In the genomic region with DNA sequence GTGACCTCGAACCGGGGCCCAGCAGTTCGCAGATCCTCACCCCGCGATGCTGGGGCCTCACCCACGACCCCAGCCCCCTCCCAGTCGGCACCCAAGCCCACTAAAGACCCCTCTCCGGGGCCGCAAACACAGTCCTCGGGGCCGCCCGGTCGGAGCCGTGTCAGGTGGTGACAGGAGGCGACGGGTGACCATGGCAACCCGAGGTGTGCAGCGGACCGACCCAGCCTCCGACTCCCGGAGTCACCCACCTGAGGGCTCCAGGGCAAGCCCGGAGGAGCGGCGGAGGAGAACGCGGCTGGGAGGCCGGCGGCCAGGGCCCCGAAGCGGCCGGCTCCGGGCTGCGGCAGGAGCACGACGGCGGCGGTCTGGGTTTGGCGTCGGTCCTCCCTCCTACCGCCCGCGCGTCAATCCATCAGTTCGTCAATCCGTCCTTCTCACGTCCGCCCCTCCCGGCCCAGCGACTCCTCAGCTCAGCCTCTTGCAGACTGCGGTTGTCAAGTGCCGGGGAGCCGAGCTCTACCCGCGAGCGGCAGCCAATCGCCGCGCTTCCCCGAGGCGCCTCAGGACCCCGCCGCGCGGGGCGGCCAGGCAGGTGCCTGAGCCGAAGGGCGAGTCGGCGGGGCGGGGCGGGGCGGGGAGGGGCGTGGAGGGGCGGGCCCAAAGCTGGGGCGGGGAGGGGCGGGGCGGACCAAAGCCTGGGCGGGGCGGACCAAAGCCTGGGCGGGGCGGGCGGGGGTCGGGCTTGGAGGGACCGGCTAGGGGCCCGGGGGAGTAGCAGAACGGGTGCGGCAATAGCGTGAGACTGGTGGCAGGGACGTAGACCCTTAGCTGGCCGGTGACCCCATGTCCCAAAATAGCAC, we compare ENCODE assay signal across 1 cellular context.
A peak's percentile ranks its signal among the peaks of the same experiment; 100 is the strongest.
TF ChIP-seq lines count a peak whose summit lies in the region.

A gene (minus strand): TSS at position 489 of the 860 bp plus-strand sequence. CDS start 18,590 bp downstream, outside the sequence.

TF ChIP-seq in HepG2, 621 proteins besides CTCF, POLR2A, EP300 and RAD21 (continued from another document and continues in another):
- TF ChIP-seq, protein P1, sequence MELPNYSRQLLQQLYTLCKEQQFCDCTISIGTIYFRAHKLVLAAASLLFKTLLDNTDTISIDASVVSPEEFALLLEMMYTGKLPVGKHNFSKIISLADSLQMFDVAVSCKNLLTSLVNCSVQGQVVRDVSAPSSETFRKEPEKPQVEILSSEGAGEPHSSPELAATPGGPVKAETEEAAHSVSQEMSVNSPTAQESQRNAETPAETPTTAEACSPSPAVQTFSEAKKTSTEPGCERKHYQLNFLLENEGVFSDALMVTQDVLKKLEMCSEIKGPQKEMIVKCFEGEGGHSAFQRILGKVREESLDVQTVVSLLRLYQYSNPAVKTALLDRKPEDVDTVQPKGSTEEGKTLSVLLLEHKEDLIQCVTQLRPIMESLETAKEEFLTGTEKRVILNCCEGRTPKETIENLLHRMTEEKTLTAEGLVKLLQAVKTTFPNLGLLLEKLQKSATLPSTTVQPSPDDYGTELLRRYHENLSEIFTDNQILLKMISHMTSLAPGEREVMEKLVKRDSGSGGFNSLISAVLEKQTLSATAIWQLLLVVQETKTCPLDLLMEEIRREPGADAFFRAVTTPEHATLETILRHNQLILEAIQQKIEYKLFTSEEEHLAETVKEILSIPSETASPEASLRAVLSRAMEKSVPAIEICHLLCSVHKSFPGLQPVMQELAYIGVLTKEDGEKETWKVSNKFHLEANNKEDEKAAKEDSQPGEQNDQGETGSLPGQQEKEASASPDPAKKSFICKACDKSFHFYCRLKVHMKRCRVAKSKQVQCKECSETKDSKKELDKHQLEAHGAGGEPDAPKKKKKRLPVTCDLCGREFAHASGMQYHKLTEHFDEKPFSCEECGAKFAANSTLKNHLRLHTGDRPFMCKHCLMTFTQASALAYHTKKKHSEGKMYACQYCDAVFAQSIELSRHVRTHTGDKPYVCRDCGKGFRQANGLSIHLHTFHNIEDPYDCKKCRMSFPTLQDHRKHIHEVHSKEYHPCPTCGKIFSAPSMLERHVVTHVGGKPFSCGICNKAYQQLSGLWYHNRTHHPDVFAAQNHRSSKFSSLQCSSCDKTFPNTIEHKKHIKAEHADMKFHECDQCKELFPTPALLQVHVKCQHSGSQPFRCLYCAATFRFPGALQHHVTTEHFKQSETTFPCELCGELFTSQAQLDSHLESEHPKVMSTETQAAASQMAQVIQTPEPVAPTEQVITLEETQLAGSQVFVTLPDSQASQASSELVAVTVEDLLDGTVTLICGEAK (IDR thresholded peaks at IDR 0.05), result no peak
- TF ChIP-seq, protein P1 (CRISPR knock-in tag; IDR thresholded peaks at IDR 0.05), result 0 out of 2 replicates have a peak, but pooled peaks have one; percentile 41
- no peak for TF ChIP-seq ZFAT (CRISPR knock-in tag; conservative IDR thresholded peaks at IDR 0.05)
- no peak for TF ChIP-seq ZNF775 (CRISPR knock-in tag; IDR thresholded peaks at IDR 0.05; ENCODE audit: borderline replicate concordance)
- no peak for TF ChIP-seq ZNF17 (CRISPR knock-in tag; IDR thresholded peaks at IDR 0.05)
- no peak for TF ChIP-seq TRIM24 (CRISPR knock-in tag; IDR thresholded peaks at IDR 0.05)
- no peak for TF ChIP-seq HNRNPH1 (optimal IDR thresholded peaks at IDR 0.05; ENCODE audit: low read depth, low read length)
- no peak for TF ChIP-seq ZC3H4 (CRISPR knock-in tag; IDR thresholded peaks at IDR 0.05; ENCODE audit: borderline replicate concordance)
- 0 out of 2 replicates have a peak, but pooled peaks have one; percentile 2 for TF ChIP-seq RARA (CRISPR knock-in tag; IDR thresholded peaks at IDR 0.05)
- TF ChIP-seq, protein P2, sequence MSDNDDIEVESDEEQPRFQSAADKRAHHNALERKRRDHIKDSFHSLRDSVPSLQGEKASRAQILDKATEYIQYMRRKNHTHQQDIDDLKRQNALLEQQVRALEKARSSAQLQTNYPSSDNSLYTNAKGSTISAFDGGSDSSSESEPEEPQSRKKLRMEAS (IDR thresholded peaks at IDR 0.05), result peak; percentile 61
- TF ChIP-seq, protein P3, sequence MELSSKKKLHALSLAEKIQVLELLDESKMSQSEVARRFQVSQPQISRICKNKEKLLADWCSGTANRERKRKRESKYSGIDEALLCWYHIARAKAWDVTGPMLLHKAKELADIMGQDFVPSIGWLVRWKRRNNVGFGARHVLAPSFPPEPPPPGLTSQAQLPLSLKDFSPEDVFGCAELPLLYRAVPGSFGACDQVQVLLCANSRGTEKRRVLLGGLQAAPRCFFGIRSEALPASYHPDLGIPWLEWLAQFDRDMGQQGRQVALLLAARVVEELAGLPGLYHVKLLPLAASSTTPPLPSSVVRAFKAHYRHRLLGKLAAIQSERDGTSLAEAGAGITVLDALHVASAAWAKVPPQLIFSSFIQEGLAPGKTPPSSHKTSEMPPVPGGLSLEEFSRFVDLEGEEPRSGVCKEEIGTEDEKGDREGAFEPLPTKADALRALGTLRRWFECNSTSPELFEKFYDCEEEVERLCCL (CRISPR knock-in tag; IDR thresholded peaks at IDR 0.05; ENCODE audit: borderline replicate concordance), result no peak
- TF ChIP-seq, protein P4, sequence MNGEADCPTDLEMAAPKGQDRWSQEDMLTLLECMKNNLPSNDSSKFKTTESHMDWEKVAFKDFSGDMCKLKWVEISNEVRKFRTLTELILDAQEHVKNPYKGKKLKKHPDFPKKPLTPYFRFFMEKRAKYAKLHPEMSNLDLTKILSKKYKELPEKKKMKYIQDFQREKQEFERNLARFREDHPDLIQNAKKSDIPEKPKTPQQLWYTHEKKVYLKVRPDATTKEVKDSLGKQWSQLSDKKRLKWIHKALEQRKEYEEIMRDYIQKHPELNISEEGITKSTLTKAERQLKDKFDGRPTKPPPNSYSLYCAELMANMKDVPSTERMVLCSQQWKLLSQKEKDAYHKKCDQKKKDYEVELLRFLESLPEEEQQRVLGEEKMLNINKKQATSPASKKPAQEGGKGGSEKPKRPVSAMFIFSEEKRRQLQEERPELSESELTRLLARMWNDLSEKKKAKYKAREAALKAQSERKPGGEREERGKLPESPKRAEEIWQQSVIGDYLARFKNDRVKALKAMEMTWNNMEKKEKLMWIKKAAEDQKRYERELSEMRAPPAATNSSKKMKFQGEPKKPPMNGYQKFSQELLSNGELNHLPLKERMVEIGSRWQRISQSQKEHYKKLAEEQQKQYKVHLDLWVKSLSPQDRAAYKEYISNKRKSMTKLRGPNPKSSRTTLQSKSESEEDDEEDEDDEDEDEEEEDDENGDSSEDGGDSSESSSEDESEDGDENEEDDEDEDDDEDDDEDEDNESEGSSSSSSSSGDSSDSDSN (CRISPR knock-in tag; IDR thresholded peaks at IDR 0.05), result peak; percentile 70; the same call in 1 of the 2 replicates
- no peak for TF ChIP-seq CCDC6 (CRISPR knock-in tag; IDR thresholded peaks at IDR 0.05)
- TF ChIP-seq NFRKB (IDR thresholded peaks at IDR 0.05), result no peak
- TF ChIP-seq, protein P5, sequence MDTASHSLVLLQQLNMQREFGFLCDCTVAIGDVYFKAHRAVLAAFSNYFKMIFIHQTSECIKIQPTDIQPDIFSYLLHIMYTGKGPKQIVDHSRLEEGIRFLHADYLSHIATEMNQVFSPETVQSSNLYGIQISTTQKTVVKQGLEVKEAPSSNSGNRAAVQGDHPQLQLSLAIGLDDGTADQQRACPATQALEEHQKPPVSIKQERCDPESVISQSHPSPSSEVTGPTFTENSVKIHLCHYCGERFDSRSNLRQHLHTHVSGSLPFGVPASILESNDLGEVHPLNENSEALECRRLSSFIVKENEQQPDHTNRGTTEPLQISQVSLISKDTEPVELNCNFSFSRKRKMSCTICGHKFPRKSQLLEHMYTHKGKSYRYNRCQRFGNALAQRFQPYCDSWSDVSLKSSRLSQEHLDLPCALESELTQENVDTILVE (CRISPR knock-in tag; IDR thresholded peaks at IDR 0.05), result peak; percentile 54; the same call in 1 of the 2 replicates
- TF ChIP-seq, protein P6, sequence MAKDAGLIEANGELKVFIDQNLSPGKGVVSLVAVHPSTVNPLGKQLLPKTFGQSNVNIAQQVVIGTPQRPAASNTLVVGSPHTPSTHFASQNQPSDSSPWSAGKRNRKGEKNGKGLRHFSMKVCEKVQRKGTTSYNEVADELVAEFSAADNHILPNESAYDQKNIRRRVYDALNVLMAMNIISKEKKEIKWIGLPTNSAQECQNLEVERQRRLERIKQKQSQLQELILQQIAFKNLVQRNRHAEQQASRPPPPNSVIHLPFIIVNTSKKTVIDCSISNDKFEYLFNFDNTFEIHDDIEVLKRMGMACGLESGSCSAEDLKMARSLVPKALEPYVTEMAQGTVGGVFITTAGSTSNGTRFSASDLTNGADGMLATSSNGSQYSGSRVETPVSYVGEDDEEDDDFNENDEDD (CRISPR knock-in tag; IDR thresholded peaks at IDR 0.05; ENCODE audit: borderline replicate concordance), result peak; percentile 49; the same call in 1 of the 2 replicates
- TF ChIP-seq ISL2 (CRISPR knock-in tag; IDR thresholded peaks at IDR 0.05), result 0 out of 2 replicates have a peak, but pooled peaks have one; percentile 10
- peak; percentile 78 for TF ChIP-seq ZFY (CRISPR knock-in tag; IDR thresholded peaks at IDR 0.05)
- no peak for TF ChIP-seq ZNF879 (CRISPR knock-in tag; IDR thresholded peaks at IDR 0.05)
- no peak for TF ChIP-seq HOXA5 (CRISPR knock-in tag; IDR thresholded peaks at IDR 0.05)
- no peak; the same call in 1 of the 2 replicates for TF ChIP-seq TSC22D2 (CRISPR knock-in tag; IDR thresholded peaks at IDR 0.05; ENCODE audit: borderline replicate concordance)
- peak; percentile 51; the same call in 1 of the 2 replicates for TF ChIP-seq ZNF441 (CRISPR knock-in tag; IDR thresholded peaks at IDR 0.05; ENCODE audit: borderline replicate concordance)
- TF ChIP-seq FOXK2 (IDR thresholded peaks at IDR 0.05), result no peak
- TF ChIP-seq KAT7 (CRISPR knock-in tag; IDR thresholded peaks at IDR 0.05; ENCODE audit: borderline replicate concordance), result peak; percentile 68; the same call in 1 of the 2 replicates
- TF ChIP-seq, protein P7, sequence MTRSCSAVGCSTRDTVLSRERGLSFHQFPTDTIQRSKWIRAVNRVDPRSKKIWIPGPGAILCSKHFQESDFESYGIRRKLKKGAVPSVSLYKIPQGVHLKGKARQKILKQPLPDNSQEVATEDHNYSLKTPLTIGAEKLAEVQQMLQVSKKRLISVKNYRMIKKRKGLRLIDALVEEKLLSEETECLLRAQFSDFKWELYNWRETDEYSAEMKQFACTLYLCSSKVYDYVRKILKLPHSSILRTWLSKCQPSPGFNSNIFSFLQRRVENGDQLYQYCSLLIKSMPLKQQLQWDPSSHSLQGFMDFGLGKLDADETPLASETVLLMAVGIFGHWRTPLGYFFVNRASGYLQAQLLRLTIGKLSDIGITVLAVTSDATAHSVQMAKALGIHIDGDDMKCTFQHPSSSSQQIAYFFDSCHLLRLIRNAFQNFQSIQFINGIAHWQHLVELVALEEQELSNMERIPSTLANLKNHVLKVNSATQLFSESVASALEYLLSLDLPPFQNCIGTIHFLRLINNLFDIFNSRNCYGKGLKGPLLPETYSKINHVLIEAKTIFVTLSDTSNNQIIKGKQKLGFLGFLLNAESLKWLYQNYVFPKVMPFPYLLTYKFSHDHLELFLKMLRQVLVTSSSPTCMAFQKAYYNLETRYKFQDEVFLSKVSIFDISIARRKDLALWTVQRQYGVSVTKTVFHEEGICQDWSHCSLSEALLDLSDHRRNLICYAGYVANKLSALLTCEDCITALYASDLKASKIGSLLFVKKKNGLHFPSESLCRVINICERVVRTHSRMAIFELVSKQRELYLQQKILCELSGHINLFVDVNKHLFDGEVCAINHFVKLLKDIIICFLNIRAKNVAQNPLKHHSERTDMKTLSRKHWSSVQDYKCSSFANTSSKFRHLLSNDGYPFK (CRISPR knock-in tag; IDR thresholded peaks at IDR 0.05; ENCODE audit: borderline replicate concordance), result no peak
- TF ChIP-seq PHF5A (CRISPR knock-in tag; IDR thresholded peaks at IDR 0.05; ENCODE audit: low read depth, unreplicated experiment), result no peak
- TF ChIP-seq ZNF510 (CRISPR knock-in tag; IDR thresholded peaks at IDR 0.05; ENCODE audit: low read depth), result no peak
- TF ChIP-seq ZFP41 (CRISPR knock-in tag; IDR thresholded peaks at IDR 0.05; ENCODE audit: borderline replicate concordance), result no peak
- TF ChIP-seq KDM2A (CRISPR knock-in tag; IDR thresholded peaks at IDR 0.05; ENCODE audit: borderline replicate concordance, low read depth), result 0 out of 2 replicates have a peak, but pooled peaks have one; percentile 68
- TF ChIP-seq, protein P8, sequence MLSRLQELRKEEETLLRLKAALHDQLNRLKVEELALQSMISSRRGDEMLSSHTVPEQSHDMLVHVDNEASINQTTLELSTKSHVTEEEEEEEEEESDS (CRISPR knock-in tag; IDR thresholded peaks at IDR 0.05; ENCODE audit: borderline replicate concordance), result no peak
- TF ChIP-seq CCAR2 (optimal IDR thresholded peaks at IDR 0.05; ENCODE audit: low read depth, low read length), result no peak
- TF ChIP-seq ZNF709 (CRISPR knock-in tag; IDR thresholded peaks at IDR 0.05), result no peak
- TF ChIP-seq NFKBIZ (CRISPR knock-in tag; IDR thresholded peaks at IDR 0.05), result no peak
- peak; percentile 28; the same call in 1 of the 2 replicates for TF ChIP-seq CBFB (CRISPR knock-in tag; IDR thresholded peaks at IDR 0.05)
- TF ChIP-seq ZNF230 (CRISPR knock-in tag; IDR thresholded peaks at IDR 0.05), result no peak; the same call in 1 of the 2 replicates
- peak; percentile 38 for TF ChIP-seq HNRNPK (IDR thresholded peaks at IDR 0.05; ENCODE audit: low read depth, low read length, poor library complexity, severe bottlenecking)
